Comparison of ENCODE assay signal across 25 cellular contexts in the genomic region with DNA sequence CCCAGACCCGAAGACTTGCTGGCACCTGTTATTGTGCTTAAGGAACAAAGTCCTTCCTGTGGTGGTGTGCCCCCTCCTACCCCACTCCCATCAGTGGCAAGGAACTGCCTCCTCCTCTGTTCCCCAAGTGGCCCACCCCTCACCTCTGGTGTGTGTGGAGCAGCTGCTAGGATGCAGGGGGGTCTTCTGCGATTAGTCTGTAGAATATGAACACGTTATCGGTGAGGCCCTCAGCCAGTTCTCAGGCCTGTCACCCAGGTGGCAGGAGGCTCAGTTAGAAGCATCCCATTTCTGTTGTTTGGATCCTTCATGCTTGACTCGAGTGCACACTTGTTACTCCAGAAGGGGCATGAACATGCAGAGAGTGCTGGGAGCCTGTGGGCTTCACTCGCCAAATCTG.
"Had no signal": no experiment of that assay in that cellular context is flagged by ENCODE, and none has a peak within 500 bp of the region (broad histone marks: within the 10 kb centered on the region; RNA-seq: fewer than 3 reads in every experiment).

No MANE protein-coding gene starts in this region.

- H3K4me3 Mint-ChIP-seq: activated CD4-positive, alpha-beta memory T cell treated with anti-CD3 and anti-CD28 coated beads, Interleukin-2, amount 10 ng/mL, durations not matched to agents 7 days and 5 days; activated T-helper 17 cell treated with anti-CD3 and anti-CD28 coated beads, Interleukin-2, amount 50 U/mL, for 72 hours; effector memory CD8-positive, alpha-beta T cell; T-helper 1 cell treated with Interleukin-12 subunit alpha and Interleukin-12 subunit beta and Interleukin-4 antibody, amounts not matched to agents 30 μg/mL and 1 μg/mL, for 36 hours; type B pancreatic cell had no signal

- H3K9me3 ChIP-seq: breast epithelium, colonic mucosa, esophagus muscularis mucosa, left lung, ovary, psoas muscle, right atrium auricular region, thoracic aorta had no signal

- DNase-seq: activated CD4-positive, alpha-beta memory T cell treated with anti-CD3 and anti-CD28 coated beads, Interleukin-2, amount 10 ng/mL, durations not matched to agents 7 days and 5 days; activated CD4-positive, alpha-beta T cell treated with anti-CD3 and anti-CD28 coated beads for 4 hours; activated CD4-positive, CD25-positive, alpha-beta regulatory T cell; amniotic stem cell; colonic mucosa; effector memory CD8-positive, alpha-beta T cell; glutamatergic neuron; kidney glomerular epithelial cell; left lung; naive thymus-derived CD8-positive, alpha-beta T cell; ovary; psoas muscle; stimulated activated CD4-positive, alpha-beta T cell treated with anti-CD3 and anti-CD28 coated beads, Interleukin-4, amount 100 ng/mL, for 24 hours; stimulated activated naive CD4-positive, alpha-beta T cell treated with Interleukin-2 at 50 U/mL for 16 hours had no signal

- H3K9me3 Mint-ChIP-seq: activated CD4-positive, alpha-beta memory T cell treated with anti-CD3 and anti-CD28 coated beads, Interleukin-2, amount 10 ng/mL, durations not matched to agents 7 days and 5 days; activated T-helper 17 cell treated with anti-CD3 and anti-CD28 coated beads, Interleukin-2, amount 50 U/mL, for 72 hours; effector memory CD8-positive, alpha-beta T cell; naive thymus-derived CD8-positive, alpha-beta T cell; T-helper 1 cell treated with Interleukin-12 subunit alpha and Interleukin-12 subunit beta and Interleukin-4 antibody, amounts not matched to agents 30 μg/mL and 1 μg/mL, for 36 hours; type B pancreatic cell had no signal

- H3K27ac ChIP-seq: breast epithelium, colonic mucosa, esophagus muscularis mucosa, hepatocyte, left lung, ovary, psoas muscle, right atrium auricular region, thoracic aorta had no signal

- H3K27me3 ChIP-seq: breast epithelium, colonic mucosa, dorsolateral prefrontal cortex, esophagus muscularis mucosa, hepatocyte, left lung, ovary, right atrium auricular region had no signal

- H3K36me3 Mint-ChIP-seq: type B pancreatic cell had no signal

- H3K36me3 ChIP-seq: breast epithelium, colonic mucosa, esophagus muscularis mucosa, left lung, ovary, right atrium auricular region, thoracic aorta had no signal

- H3K27me3 Mint-ChIP-seq: activated CD4-positive, alpha-beta memory T cell treated with anti-CD3 and anti-CD28 coated beads, Interleukin-2, amount 10 ng/mL, durations not matched to agents 7 days and 5 days; activated naive CD8-positive, alpha-beta T cell; activated T-helper 17 cell treated with anti-CD3 and anti-CD28 coated beads, Interleukin-2, amount 50 U/mL, for 72 hours; effector memory CD8-positive, alpha-beta T cell; naive thymus-derived CD8-positive, alpha-beta T cell had no signal

- H3K27ac Mint-ChIP-seq: activated CD4-positive, alpha-beta memory T cell treated with anti-CD3 and anti-CD28 coated beads, Interleukin-2, amount 10 ng/mL, durations not matched to agents 7 days and 5 days; type B pancreatic cell had no signal

- ATAC-seq: activated T-helper 17 cell treated with anti-CD3 and anti-CD28 coated beads, Interleukin-2, amount 50 U/mL, for 72 hours; effector memory CD8-positive, alpha-beta T cell; left lung; naive thymus-derived CD8-positive, alpha-beta T cell; psoas muscle had no signal

- H3K4me3 ChIP-seq: breast epithelium, colonic mucosa, dorsolateral prefrontal cortex, esophagus muscularis mucosa, hepatocyte, left lung, lung, ovary, psoas muscle, right atrium auricular region, thoracic aorta had no signal

- H3K4me1 ChIP-seq: breast epithelium, colonic mucosa, esophagus muscularis mucosa, left lung, psoas muscle, right atrium auricular region had no signal
